ENCODE assay signal across 16 cellular contexts in the genomic region with DNA sequence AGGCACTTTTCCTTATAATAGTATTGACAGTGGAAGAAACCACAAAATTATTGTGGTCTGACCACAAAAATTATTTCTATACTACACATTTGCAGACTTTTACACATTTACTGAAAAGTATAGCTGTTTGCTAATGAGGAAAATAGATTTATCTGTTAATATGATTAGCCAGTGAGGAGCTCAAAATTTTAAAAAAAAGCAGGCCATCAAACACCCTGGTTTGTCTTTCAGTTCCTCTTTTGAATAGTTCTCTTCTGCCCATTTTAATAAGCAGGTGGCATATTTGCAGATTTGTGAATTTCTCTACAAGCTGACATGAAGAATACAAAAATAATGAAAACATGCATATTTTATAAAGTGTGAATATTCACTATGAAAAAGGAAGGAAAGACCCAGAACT. TPM values are rescaled to one million over a fixed set of nuclear protein-coding genes. Genes with fewer than 3 reads are reported as not detected.
DNase-seq lines count a peak whose midpoint lies in the region; ATAC-seq and TF ChIP-seq lines count a peak whose summit lies in the region.
"Had no signal": no experiment of that assay in that cellular context is flagged by ENCODE, and none has a peak within 500 bp of the region (broad histone marks: within the 10 kb centered on the region; RNA-seq: fewer than 3 reads in every experiment).

No MANE protein-coding gene starts in this region.

- no peak for TF ChIP-seq CTCF in spleen (IDR thresholded peaks at IDR 0.05 in 8 of 11, conservative IDR thresholded peaks at IDR 0.05 in 3 of 11)

- H3K36me3 ChIP-seq in spleen: peaks cover 0 to 17% (median 6%) of the 10 kb centered on the region in 6 donors
- H3K36me3 ChIP-seq: pancreas had no signal

- ATAC-seq in GM18868 (IDR thresholded peaks at IDR 0.05; ENCODE audit: unreplicated experiment) (peak; percentile 55), HG03521 (IDR thresholded peaks at IDR 0.05; ENCODE audit: unreplicated experiment) (peak; percentile 41), HG03439 (IDR thresholded peaks at IDR 0.05; ENCODE audit: unreplicated experiment) (no peak)
- ATAC-seq: HepG2, pancreas had no signal

- H3K27me3 ChIP-seq in spleen (replicated peaks in 1 of 7): no peaks in the 10 kb centered on the region
- H3K27me3 ChIP-seq: pancreas, tibial artery had no signal

- intact Hi-C loops in spleen (cut with DNase I; ENCODE audit: low total_unique reads): loop anchor here (10.0 kb wide), 2 partner anchors 65 to 665 kb away; partner anchors contain the start of gene SNX4

- H3K27ac ChIP-seq in spleen: peak overlapping the region in 7 of 8 donors; percentile 6 to 71 (median 41)
- H3K27ac ChIP-seq: pancreas, tibial artery had no signal

- peaks cover 32 to 99% (median 84%) of the 10 kb centered on the region in 6 donors for H3K4me1 ChIP-seq in spleen

- no peaks in the 10 kb centered on the region for H3K9me3 ChIP-seq in spleen
- H3K9me3 ChIP-seq: pancreas, tibial artery had no signal

- peak; percentile 80 for DNase-seq in RPMI8226
- no peak for DNase-seq in spleen
- no peak for DNase-seq in A172 (ENCODE audit: low spot score)
- no peak for DNase-seq in NCI-H2171 treated with DMSO at 0.1 percent for 48 hours (lab: John Stamatoyannopoulos, UW)
- DNase-seq: activated CD4-positive, alpha-beta T cell treated with anti-CD3 and anti-CD28 coated beads for 48 hours; effector memory CD4-positive, alpha-beta T cell; foreskin melanocyte; midbrain; NCI-H1930; pancreas; SW 1271; tibial artery had no signal

- TF ChIP-seq POLR2A in spleen (IDR thresholded peaks at IDR 0.05): no peak

- H3K4me3 ChIP-seq in spleen: peak overlapping the region in 2 of 8 donors; percentile 0 to 21
- H3K4me3 ChIP-seq: pancreas, tibial artery had no signal

RNA-seq across cellular contexts. Expression of gene OSBPL11, which starts 5.6 kb away (rescaled TPM):
- 10 to 100 TPM; 25.0 to 32.3 (median 28.5) TPM for total RNA-seq in spleen
- 10 to 100 TPM in 1 of 3 donors, 1 to 10 TPM in 2; 9.6 to 11.9 (median 9.9) TPM for polyA plus RNA-seq in spleen
- 27.1 and 27.7 TPM in 2 replicates for total RNA-seq in A172 (2014; rRNA removed; shearing (Covaris generic))
